In the genomic region with DNA sequence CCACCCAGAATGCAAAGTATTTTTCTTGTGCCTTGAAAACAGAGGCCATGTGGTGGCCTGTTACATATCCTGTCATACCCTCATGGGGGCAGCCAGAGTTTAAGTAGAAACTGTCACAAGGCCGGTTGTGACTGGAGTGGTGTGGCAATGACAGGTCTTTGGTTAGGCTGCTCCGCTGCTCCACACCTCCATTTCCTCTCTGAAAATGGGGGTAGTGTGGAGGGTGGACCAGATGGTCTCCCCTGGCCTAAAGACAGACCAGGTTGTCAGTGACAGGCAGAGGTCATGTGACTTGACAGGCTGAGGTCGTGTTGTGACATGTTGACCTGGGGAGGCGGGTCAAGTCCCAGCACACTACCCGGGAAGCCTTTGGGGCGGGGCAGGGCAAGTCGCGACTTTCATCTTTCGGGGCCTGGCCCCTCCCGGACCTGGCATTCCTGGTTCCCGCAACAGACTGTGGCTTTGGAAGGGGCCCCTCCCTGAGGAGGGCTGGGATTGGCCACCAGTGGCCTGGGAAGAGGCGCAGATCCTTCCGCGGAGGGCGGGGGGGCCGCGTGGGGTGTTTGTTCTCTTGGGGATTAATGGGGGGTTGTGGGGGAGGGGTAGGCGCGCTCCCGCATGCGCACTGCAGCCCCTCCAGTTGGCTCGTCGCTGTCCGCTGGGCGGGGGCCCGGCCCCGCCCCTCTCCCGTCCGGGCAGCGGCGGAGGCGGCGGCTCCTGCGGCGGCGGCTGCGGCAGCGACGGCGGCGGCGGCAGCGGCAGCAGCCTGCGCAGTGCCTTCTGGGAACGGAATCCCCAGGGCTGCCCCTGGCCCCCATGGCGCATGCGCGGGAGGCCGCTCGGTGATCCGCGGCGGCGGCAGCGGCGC, we compare ENCODE assay signal across 8 cellular contexts. TPM values are rescaled to one million over a fixed set of nuclear protein-coding genes. Genes with fewer than 3 reads are reported as not detected.
DNase-seq lines count a peak whose midpoint lies in the region; FAIRE-seq and TF ChIP-seq lines count a peak whose summit lies in the region.

TSS of gene MBD6 (plus strand) at position 806 of the 868 bp plus-strand sequence. CDS start 1,480 bp downstream, outside the sequence.

- H3K9me3 ChIP-seq in H1 (ENCODE audit: insufficient read depth in 2 of 2, low read depth in 1 of 2, low read length in 1 of 2): no peaks in the 10 kb centered on the region
- no peaks in the 10 kb centered on the region for H3K9me3 ChIP-seq in mesodermal cell (ENCODE audit: control insufficient read depth, low read length)

- H3K4me1 ChIP-seq in H1 (replicated peaks in 1 of 4; ENCODE audit: control insufficient read depth in 3 of 4, insufficient read depth in 4 of 4, low read length in 3 of 4) (peaks cover 8 to 24% (median 14%) of the 10 kb centered on the region in 4 experiments), mesodermal cell (ENCODE audit: control insufficient read depth, insufficient read depth, low read length, poor library complexity, severe bottlenecking) (peaks cover 38% of the 10 kb centered on the region)

- peak within 1 kb of the TSS; percentile 81 to 91 for H3K4me2 ChIP-seq in H1 (ENCODE audit: insufficient read depth in 1 of 2, low read depth in 2 of 2, low read length in 2 of 2)

- no peak within 1 kb of the TSS for H3K23ac ChIP-seq in H1 (ENCODE audit: insufficient read length)

- H3K79me2 ChIP-seq in H1 (ENCODE audit: control insufficient read depth in 1 of 2, insufficient read depth in 2 of 2, low read length in 2 of 2): peaks cover 0 to 28% of the 10 kb centered on the region in 2 experiments; a peak in 2 of 4 replicates

- H2BK20ac ChIP-seq in H1 (ENCODE audit: low read length): no peak within 1 kb of the TSS

- no peak for TF ChIP-seq CTCF in GM20000 (IDR thresholded peaks at IDR 0.05; ENCODE audit: extremely low read depth, missing control alignments)
- no peak for TF ChIP-seq CTCF in H1 (IDR thresholded peaks at IDR 0.05; ENCODE audit: control extremely low read depth in 1 of 3, insufficient read depth in 1 of 3, low read depth in 1 of 3, low read length in 3 of 3)

- peak within 1 kb of the TSS; percentile 83 for H3K18ac ChIP-seq in H1 (ENCODE audit: extremely low read depth, low read length)

- H3K9ac ChIP-seq in H1 (replicated peaks in 1 of 4; ENCODE audit: extremely low read depth in 1 of 4, low read depth in 3 of 4, low read length in 3 of 4): peak within 1 kb of the TSS in 3 of 4 experiments; percentile 1 to 55 (median 48); a peak in 6 of 7 replicates

- H3K36me3 ChIP-seq in H1 (ENCODE audit: control insufficient read depth in 2 of 4, insufficient read depth in 4 of 4, low read length in 3 of 4): peaks cover 6 to 30% (median 7%) of the 10 kb centered on the region in 4 experiments
- peaks cover 56% of the 10 kb centered on the region for H3K36me3 ChIP-seq in mesodermal cell (ENCODE audit: control insufficient read depth, insufficient read depth, low read length)

- H3K79me1 ChIP-seq in H1 (ENCODE audit: low read depth, low read length): no peaks in the 10 kb centered on the region; the same call in 1 of the 2 replicates

- CTCF ChIA-PET in H1 (lab: Charles Lee; ENCODE audit: partially characterized antibody): interaction anchor here (1.0 kb wide), 1 partner anchor 10 kb away, joined by 3 read pairs; no protein-coding TSS in a partner anchor

- peak within 1 kb of the TSS; percentile 25; the same call in 1 of the 2 replicates for H3K27ac ChIP-seq in H1 (ENCODE audit: low read depth, low read length)
- H3K27ac ChIP-seq in mesodermal cell (ENCODE audit: low read depth, low read length, severe bottlenecking): peak within 1 kb of the TSS; percentile 98

- H4K8ac ChIP-seq in H1 (ENCODE audit: extremely low read depth, insufficient read depth, low read length): peak within 1 kb of the TSS; percentile 7; the same call in 1 of the 2 replicates

- H2BK12ac ChIP-seq in H1 (ENCODE audit: low read depth, low read length): peak within 1 kb of the TSS; percentile 7; the same call in 1 of the 2 replicates

- no peaks in the 10 kb centered on the region for H3K27me3 ChIP-seq in H1 (replicated peaks in 1 of 4; ENCODE audit: control insufficient read depth in 3 of 4, extremely low read depth in 1 of 4, insufficient read depth in 3 of 4, low read length in 3 of 4)

- peak within 1 kb of the TSS; percentile 15 for H2BK120ac ChIP-seq in H1 (replicated peaks; ENCODE audit: low read depth, low read length)

- peaks cover 7 to 19% of the 10 kb centered on the region in 2 experiments for H4K20me1 ChIP-seq in H1 (replicated peaks in 1 of 2; ENCODE audit: control insufficient read depth in 1 of 2, insufficient read depth in 2 of 2, low read length in 2 of 2)

- peak within 1 kb of the TSS; percentile 84 for H3K4ac ChIP-seq in H1 (replicated peaks; ENCODE audit: insufficient read length, low read depth, low read length)

- peak; percentile 94 for DNase-seq in COLO668 (lab: John Stamatoyannopoulos, UW; ENCODE audit: unreplicated experiment)
- DNase-seq in GM20000 (ENCODE audit: low spot score): peak; percentile 99
- peak; percentile 74 for DNase-seq in HS-5 (ENCODE audit: low read depth)
- peak; percentile 88 for DNase-seq in NOMO-1 treated with dmso at 0.1 percent for 144 hours (lab: John Stamatoyannopoulos, UW; ENCODE audit: unreplicated experiment)
- peak in 2 of 3 experiments; percentile 87 for DNase-seq in activated CD8-positive, alpha-beta memory T cell treated with anti-CD3 and anti-CD28 coated beads for 48 hours (ENCODE audit: low read depth in 2 of 3, low spot score in 2 of 3)
- peak in 1 of 2 experiments; percentile 89 for DNase-seq in H1 (ENCODE audit: low read depth in 1 of 2, low spot score in 2 of 2)
- DNase-seq in stimulated activated CD8-positive, alpha-beta memory T cell treated with anti-CD3 and anti-CD28 coated beads, Interleukin-15, amount 100 ng/mL, for 4 hours (ENCODE audit: low read depth in 2 of 2): peak; percentile 72 to 85

- peak within 1 kb of the TSS; percentile 42 for H3K56ac ChIP-seq in H1 (replicated peaks; ENCODE audit: insufficient read length, low read depth, low read length)

- TF ChIP-seq POLR2A in H1 (IDR thresholded peaks at IDR 0.05; ENCODE audit: control extremely low read depth in 1 of 2, low read depth in 2 of 2, low read length in 2 of 2): peak in 1 of 2 experiments; percentile 47; a peak in 1 of 3 replicates

- H2BK5ac ChIP-seq in H1 (ENCODE audit: low read depth, low read length): peak within 1 kb of the TSS; percentile 61

- H3K14ac ChIP-seq in H1 (ENCODE audit: insufficient read length): no peak within 1 kb of the TSS

- H3K4me3 ChIP-seq in H1 (ENCODE audit: extremely low read depth in 1 of 4, insufficient read depth in 2 of 4, low read depth in 3 of 4, low read length in 4 of 4) (peak within 1 kb of the TSS; percentile 58 to 95 (median 83)), mesodermal cell (ENCODE audit: extremely low read depth, insufficient read depth, low read length, poor library complexity, severe bottlenecking) (peak within 1 kb of the TSS; percentile 68)

- H2AFZ ChIP-seq in H1 (ENCODE audit: low read length): no peak within 1 kb of the TSS

- TF ChIP-seq RAD21 in H1 (IDR thresholded peaks at IDR 0.05 in 1 of 2, conservative IDR thresholded peaks at IDR 0.05 in 1 of 2; ENCODE audit: low read depth in 2 of 2, low read length in 2 of 2): no peak

- H3K23me2 ChIP-seq in H1 (ENCODE audit: low read depth, low read length): peaks cover 19% of the 10 kb centered on the region

- peak in 1 of 2 experiments; percentile 73; a peak in 1 of 3 replicates for TF ChIP-seq EP300 in H1 (IDR thresholded peaks at IDR 0.05; ENCODE audit: borderline replicate concordance in 1 of 2, low read depth in 2 of 2, low read length in 2 of 2)

- H2BK15ac ChIP-seq in H1 (ENCODE audit: low read length): no peak within 1 kb of the TSS

- WGBS in H1 (ENCODE audit: extremely low coverage in 1 of 2, insufficient coverage in 1 of 2, insufficient read length in 1 of 2, insufficient replicate concordance in 2 of 2, low coverage in 1 of 2, low lambda C conversion rate in 2 of 2, missing lambda C conversion rate in 1 of 2), 2 experiments: 3% methylated on average over 27 of the region's 56 CpGs; no CpG with 5 or more reads in 1 of the 2 experiments
- WGBS in mesodermal cell (ENCODE audit: insufficient coverage in 2 of 2), 2 experiments: 0 to 1% methylated on average over 24 to 47 of the region's 56 CpGs

- FAIRE-seq in H1 (lab: Jason Lieb, UNC): no peak

- no peak within 1 kb of the TSS for H4K91ac ChIP-seq in H1 (replicated peaks; ENCODE audit: insufficient read length, low read length)

- H2AK5ac ChIP-seq in H1 (ENCODE audit: low read depth, low read length): 0 out of 2 replicates have a peak within 1 kb of the TSS, but pooled peaks have one; percentile 2

- H4K5ac ChIP-seq in H1 (ENCODE audit: insufficient read length, low read depth, low read length): peak within 1 kb of the TSS; percentile 87

- POLR2A ChIA-PET in H1 (lab: Charles Lee; ENCODE audit: partially characterized antibody): interaction anchor here (1.6 to 3.0 kb wide), 4 partner anchors 8 to 67 kb away, joined by 6 to 25 read pairs (median 17); partner anchors contain the start of gene INHBE

TF ChIP-seq in H1, 55 proteins besides CTCF, POLR2A, EP300 and RAD21 (continues in another document):
- TF ChIP-seq JUND (IDR thresholded peaks at IDR 0.05; ENCODE audit: low read length) (no peak), TAF1 (IDR thresholded peaks at IDR 0.05; ENCODE audit: low read depth, low read length) (peak; percentile 55; the same call in 1 of the 2 replicates), MAX (IDR thresholded peaks at IDR 0.05) (peak; percentile 82)
- TF ChIP-seq, protein P1, sequence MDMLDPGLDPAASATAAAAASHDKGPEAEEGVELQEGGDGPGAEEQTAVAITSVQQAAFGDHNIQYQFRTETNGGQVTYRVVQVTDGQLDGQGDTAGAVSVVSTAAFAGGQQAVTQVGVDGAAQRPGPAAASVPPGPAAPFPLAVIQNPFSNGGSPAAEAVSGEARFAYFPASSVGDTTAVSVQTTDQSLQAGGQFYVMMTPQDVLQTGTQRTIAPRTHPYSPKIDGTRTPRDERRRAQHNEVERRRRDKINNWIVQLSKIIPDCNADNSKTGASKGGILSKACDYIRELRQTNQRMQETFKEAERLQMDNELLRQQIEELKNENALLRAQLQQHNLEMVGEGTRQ (IDR thresholded peaks at IDR 0.05; ENCODE audit: low read length): peak; percentile 72

RNA-seq across cellular contexts. Expression of gene MBD6, which starts in this region (rescaled TPM):
- total RNA-seq in H1 (2021; fragmentation: NEBNext Ultra II Directional; extraction: Animal tissue kit (Norgen Biotek cat#: 25700)): 32.3 and 32.7 TPM in 2 replicates
- polyA plus RNA-seq in H1 (2011; rRNA removed): 3.9 and 6.9 TPM in 2 replicates
- 3.0 TPM for polyA plus RNA-seq in H1 (2011; cell fraction: cytosol; rRNA removed)
- polyA plus RNA-seq in H1 (2011; cell fraction: nucleus; rRNA removed): 38.7 TPM
- 24.6 to 39.6 TPM (median 28.7 TPM) in 4 replicates for polyA plus RNA-seq in H1 (2012, experiment 1 of 2)
- polyA plus RNA-seq in H1 (2012, experiment 2 of 2): 13.7 TPM
- 15.7 TPM for polyA plus RNA-seq in H1 (2013, experiment 1 of 2)
- 14.7 TPM for polyA plus RNA-seq in H1 (2013, experiment 2 of 2)
- polyA minus RNA-seq in H1 (2011; rRNA and poly(A)+ RNA removed): 7.2 and 9.6 TPM in 2 replicates
- 3.5 TPM for polyA minus RNA-seq in H1 (2011; cell fraction: cytosol; rRNA and poly(A)+ RNA removed)
- polyA minus RNA-seq in H1 (2011; cell fraction: nucleus; rRNA and poly(A)+ RNA removed): 20.6 TPM
- 32.0 TPM for polyA plus RNA-seq in mesodermal cell (2013, experiment 1 of 2)
- polyA plus RNA-seq in mesodermal cell (2013, experiment 2 of 2): 28.0 TPM
